In the genomic region with DNA sequence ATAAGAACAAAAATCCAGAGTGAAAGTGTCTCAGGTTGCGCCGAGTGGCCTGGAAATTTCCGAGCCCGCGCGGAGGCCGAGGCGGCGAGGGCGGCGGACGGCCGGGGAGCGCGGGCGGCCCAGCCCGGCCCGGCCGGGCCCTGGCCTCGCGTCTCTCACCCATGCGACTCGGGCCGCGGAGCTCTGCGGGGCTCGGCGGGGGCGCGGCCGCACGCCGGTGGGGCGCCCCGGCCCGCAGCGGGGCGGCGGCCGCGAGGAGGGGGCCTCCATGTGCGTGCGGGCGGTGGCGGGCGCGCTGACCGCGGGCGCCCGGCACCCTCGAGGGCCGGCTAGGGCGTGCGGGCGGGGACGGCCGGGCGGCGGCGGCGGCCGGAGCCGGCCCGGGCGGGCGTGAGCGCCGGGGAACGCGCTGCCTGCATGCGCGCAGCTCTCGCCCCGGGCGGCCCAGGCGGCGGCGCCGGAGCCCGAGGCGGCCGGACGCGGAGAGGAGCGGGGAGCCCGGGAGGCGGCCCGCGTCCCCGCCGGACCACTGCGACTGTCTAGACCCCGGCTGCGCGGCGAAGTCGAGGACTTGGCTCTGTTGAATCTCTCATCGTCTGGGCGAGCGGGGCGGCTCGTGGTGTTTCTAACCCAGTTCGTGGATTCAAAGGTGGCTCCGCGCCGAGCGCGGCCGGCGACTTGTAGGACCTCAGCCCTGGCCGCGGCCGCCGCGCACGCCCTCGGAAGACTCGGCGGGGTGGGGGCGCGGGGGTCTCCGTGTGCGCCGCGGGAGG, we compare ENCODE assay signal across 8 cellular contexts. TPM values are rescaled to one million over a fixed set of nuclear protein-coding genes. Genes with fewer than 3 reads are reported as not detected.
DNase-seq lines count a peak whose midpoint lies in the region; ATAC-seq and TF ChIP-seq lines count a peak whose summit lies in the region.

A gene (plus strand): TSS at position 586 of the 773 bp plus-strand sequence. CDS start 249 bp downstream, outside the sequence.

- BruUV-seq in A673 (replicated peaks; lab: Mats Ljungman, UMichigan): no TSS peak

- H3K27me3 ChIP-seq in A673 (replicated peaks; ENCODE audit: insufficient read depth, low read depth, low read length, poor library complexity): peaks cover 96% of the 10 kb centered on the region
- H3K27me3 ChIP-seq in HAP-1 (ENCODE audit: low read depth): peaks cover 29% of the 10 kb centered on the region
- H3K27me3 ChIP-seq in mucosa of rectum (ENCODE audit: control insufficient read depth in 2 of 2, insufficient read depth in 2 of 2, low read length in 2 of 2): peaks cover 69 to 82% of the 10 kb centered on the region in 2 donors

- peaks cover 28% of the 10 kb centered on the region for H3K4me1 Mint-ChIP-seq in central memory CD8-positive, alpha-beta T cell

- DNase-seq in A673 (ENCODE audit: low spot score) (no peak), HAP-1 (ENCODE audit: low spot score in 2 of 2) (no peak), NCI-H1436 (lab: John Stamatoyannopoulos, UW) (no peak), activated gamma-delta T cell treated with Interleukin-2 at 50 U/mL for 16 hours (no peak), GM19238 (ENCODE audit: insufficient read length, low spot score) (no peak)
- DNase-seq in central memory CD8-positive, alpha-beta T cell (ENCODE audit: low spot score in 2 of 2): no peak

- ATAC-seq in central memory CD8-positive, alpha-beta T cell (replicated peaks; ENCODE audit: extremely low read depth, poor library complexity, severe bottlenecking): no peak
- no peak for ATAC-seq in HG03342 (IDR thresholded peaks at IDR 0.05; ENCODE audit: unreplicated experiment)

- peak within 1 kb of the TSS; percentile 74 for H3K4me3 Mint-ChIP-seq in central memory CD8-positive, alpha-beta T cell

- H3K36me3 ChIP-seq in A673 (ENCODE audit: insufficient read depth, low read length, poor library complexity, severe bottlenecking): no peaks in the 10 kb centered on the region
- H3K36me3 ChIP-seq in HAP-1 (replicated peaks): peaks cover 4% of the 10 kb centered on the region; the same call in 1 of the 2 replicates
- H3K36me3 ChIP-seq in mucosa of rectum (ENCODE audit: control insufficient read depth in 2 of 2, insufficient read depth in 2 of 2, low read length in 2 of 2): no peaks in the 10 kb centered on the region

- H3K4me1 ChIP-seq in A673 (ENCODE audit: insufficient read depth, low read length, poor library complexity, severe bottlenecking) (peaks cover 19% of the 10 kb centered on the region), HAP-1 (peaks cover 8% of the 10 kb centered on the region), mucosa of rectum (ENCODE audit: control insufficient read depth in 2 of 2, insufficient read depth in 2 of 2, low read length in 2 of 2) (peaks cover 10% of the 10 kb centered on the region in 2 donors)

- peak within 1 kb of the TSS; percentile 55 for H3K4me3 ChIP-seq in A673 (ENCODE audit: low read depth, low read length, poor library complexity, severe bottlenecking)
- peak within 1 kb of the TSS; percentile 70 for H3K4me3 ChIP-seq in HAP-1
- peak within 1 kb of the TSS; percentile 50 to 74 for H3K4me3 ChIP-seq in mucosa of rectum (ENCODE audit: low read length in 2 of 2)

- TF ChIP-seq CTCF in A673 (conservative IDR thresholded peaks at IDR 0.05; ENCODE audit: low read depth, low read length): no peak

- no peak within 1 kb of the TSS for H3K27ac Mint-ChIP-seq in central memory CD8-positive, alpha-beta T cell (ENCODE audit: low read depth)

- H3K9me3 Mint-ChIP-seq in central memory CD8-positive, alpha-beta T cell: no peaks in the 10 kb centered on the region

- H3K27ac ChIP-seq in A673 (ENCODE audit: low read depth, low read length, poor library complexity, severe bottlenecking) (no peak within 1 kb of the TSS), mucosa of rectum (ENCODE audit: low read depth in 2 of 2, low read length in 2 of 2) (no peak within 1 kb of the TSS)

- H3K9ac ChIP-seq in mucosa of rectum (ENCODE audit: low read depth in 1 of 2, low read length in 2 of 2): no peak within 1 kb of the TSS

- intact Hi-C loops in A673 (cut with micrococcal nuclease; ENCODE audit: unreplicated experiment): no loop called here

- H3K27me3 Mint-ChIP-seq in central memory CD8-positive, alpha-beta T cell: peaks cover 75% of the 10 kb centered on the region

- POLR2A ChIA-PET in A673 (lab: Charles Lee; ENCODE audit: low non-redundant PET): no interaction called here

- CTCF ChIA-PET in A673 (lab: Charles Lee): no interaction called here

- in situ Hi-C loops in HAP-1 (cut with MboI; ENCODE audit: low sequenced_read_pairs): no loop called here

- H3K9me3 ChIP-seq in A673 (ENCODE audit: low read depth, low read length, poor library complexity, severe bottlenecking) (no peaks in the 10 kb centered on the region), HAP-1 (no peaks in the 10 kb centered on the region), mucosa of rectum (ENCODE audit: control insufficient read depth in 2 of 2, low read length in 2 of 2) (no peaks in the 10 kb centered on the region)

- H3K36me3 Mint-ChIP-seq in central memory CD8-positive, alpha-beta T cell (ENCODE audit: insufficient read depth): peaks cover 9% of the 10 kb centered on the region

RNA-seq across cellular contexts. Expression of the gene that starts here (rescaled TPM):
- not detected in 2 replicates for total RNA-seq in A673 (2021)
